16 cellular contexts compared by ENCODE assay signal in the genomic region with DNA sequence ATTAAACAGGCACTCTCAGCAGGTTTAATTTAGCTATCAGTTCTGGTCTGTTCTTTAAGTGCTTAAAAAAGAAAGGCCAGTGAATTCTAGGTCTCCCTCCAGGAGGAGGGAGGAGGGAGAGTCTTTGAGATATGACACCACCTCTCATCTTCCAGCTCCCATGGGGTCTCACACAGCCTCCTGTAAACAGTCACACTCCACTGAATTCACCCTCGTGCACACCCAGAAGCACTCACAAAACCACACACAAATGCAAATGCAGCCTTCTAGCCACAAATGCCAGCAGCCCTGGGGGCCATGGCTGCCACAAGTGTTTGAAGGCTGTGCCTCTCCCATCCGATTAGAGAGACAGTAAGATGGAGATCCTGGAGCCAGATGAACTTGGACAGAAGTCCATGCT. TPM values are rescaled to one million over a fixed set of nuclear protein-coding genes. Genes with fewer than 3 reads are reported as not detected.
A peak's percentile ranks its signal among the peaks of the same experiment; 100 is the strongest.
DNase-seq lines count a peak whose midpoint lies in the region; ATAC-seq, FAIRE-seq and TF ChIP-seq lines count a peak whose summit lies in the region.
"Had no signal": no experiment of that assay in that cellular context is flagged by ENCODE, and none has a peak within 500 bp of the region (broad histone marks: within the 10 kb centered on the region; RNA-seq: fewer than 3 reads in every experiment).

No MANE protein-coding gene starts in this region.

- H3K4me1 ChIP-seq in OCI-LY7 (ENCODE audit: insufficient read depth, low read length, poor library complexity, severe bottlenecking): no peaks in the 10 kb centered on the region

- no peaks in the 10 kb centered on the region for H3K27me3 ChIP-seq in neural cell (ENCODE audit: insufficient read depth, low read depth, low read length)

- H3K9ac ChIP-seq in neural cell (ENCODE audit: low read length): peak overlapping the region; percentile 0

- no peaks in the 10 kb centered on the region for H3K36me3 ChIP-seq in neural cell (ENCODE audit: insufficient read depth, low read length)
- H3K36me3 ChIP-seq in OCI-LY7 (ENCODE audit: insufficient read depth, low read length): no peaks in the 10 kb centered on the region

- H2AFZ ChIP-seq in neural cell (ENCODE audit: low read depth, low read length): no peak overlapping the region
- no peak overlapping the region for H2AFZ ChIP-seq in OCI-LY7 (ENCODE audit: low read length)

- POLR2A ChIA-PET in OCI-LY7 (lab: Charles Lee): no interaction called here

- no peaks in the 10 kb centered on the region for H3K79me2 ChIP-seq in neural cell (replicated peaks; ENCODE audit: insufficient read depth, low read length)
- no peaks in the 10 kb centered on the region for H3K79me2 ChIP-seq in OCI-LY7 (ENCODE audit: insufficient read depth, low read depth, low read length)

- H3K4me3 ChIP-seq in neural cell (ENCODE audit: low read length): no peak overlapping the region
- H3K4me3 ChIP-seq in OCI-LY7 (ENCODE audit: low read depth, low read length, poor library complexity, severe bottlenecking): no peak overlapping the region

- CTCF ChIA-PET in OCI-LY7 (lab: Charles Lee; ENCODE audit: unreplicated experiment): no interaction called here

- no peaks in the 10 kb centered on the region for H3K9me2 ChIP-seq in neural cell (ENCODE audit: insufficient read depth, low read length)
- no peaks in the 10 kb centered on the region for H3K9me2 ChIP-seq in OCI-LY7 (ENCODE audit: insufficient read depth, low read length)

- H3K9me3 ChIP-seq in neural cell (ENCODE audit: low read length) (no peaks in the 10 kb centered on the region), OCI-LY7 (ENCODE audit: low read length) (no peaks in the 10 kb centered on the region)

- DNase-seq in DMS79 treated with DMSO at 0.1 percent for 48 hours (lab: John Stamatoyannopoulos, UW): peak; percentile 91
- peak; percentile 95 for DNase-seq in NCI-H187 treated with DMSO at 0.1 percent for 48 hours (lab: John Stamatoyannopoulos, UW)
- peak; percentile 20 to 67 for DNase-seq in NCI-H524 (lab: John Stamatoyannopoulos, UW)
- DNase-seq in D721Med (ENCODE audit: insufficient read length, low spot score): no peak
- no peak for DNase-seq in OCI-LY7 (ENCODE audit: low spot score)
- DNase-seq: DMS 273 treated with DMSO at 0.1 percent for 48 hours, EL, Karpas-422, MM.1S, NCI-H1694, NCI-H2227 treated with DMSO at 0.1 percent for 48 hours, SIG-M5, T-helper 17 cell had no signal

- no peak for ATAC-seq in activated CD4-positive, CD25-positive, alpha-beta regulatory T cell treated with anti-CD3 and anti-CD28 coated beads, Interleukin-2, amount 50 U/mL, for 24 hours
- ATAC-seq: T-helper 17 cell had no signal

- no peak for TF ChIP-seq EP300 in neural cell (conservative IDR thresholded peaks at IDR 0.05; ENCODE audit: poor library complexity, severe bottlenecking)

- TF ChIP-seq CTCF in neural cell (IDR thresholded peaks at IDR 0.05; ENCODE audit: poor library complexity, severe bottlenecking) (no peak), D721Med (IDR thresholded peaks at IDR 0.05; ENCODE audit: insufficient read depth, missing control alignments) (no peak), OCI-LY7 (conservative IDR thresholded peaks at IDR 0.05; ENCODE audit: low read length) (no peak)

- no peaks in the 10 kb centered on the region for H3F3A ChIP-seq in neural cell (ENCODE audit: insufficient read depth, low read length, poor library complexity, severe bottlenecking)

- intact Hi-C loops in OCI-LY7 (cut with micrococcal nuclease; ENCODE audit: unreplicated experiment): no loop called here

- BruUV-seq in OCI-LY7 (replicated peaks; lab: Mats Ljungman, UMichigan): no TSS peak

- H3K4me2 ChIP-seq in neural cell (ENCODE audit: low read length) (no peak overlapping the region), OCI-LY7 (ENCODE audit: low read length) (no peak overlapping the region)

- FAIRE-seq in D721Med (lab: Jason Lieb, UNC): no peak

- no peak for TF ChIP-seq RAD21 in neural cell (conservative IDR thresholded peaks at IDR 0.05)

- no peaks in the 10 kb centered on the region for H4K20me1 ChIP-seq in neural cell (ENCODE audit: insufficient read depth)
- H4K20me1 ChIP-seq in OCI-LY7 (ENCODE audit: insufficient read depth, low read length): no peaks in the 10 kb centered on the region

- H3K27ac ChIP-seq in neural cell (ENCODE audit: low read length): no peak overlapping the region
- no peak overlapping the region for H3K27ac ChIP-seq in OCI-LY7 (ENCODE audit: low read depth, low read length, poor library complexity, severe bottlenecking)

TF ChIP-seq in neural cell, 6 proteins besides CTCF, POLR2A, EP300 and RAD21:
- TF ChIP-seq POLR2AphosphoS5 (IDR thresholded peaks at IDR 0.05): peak; percentile 21
- no peak for TF ChIP-seq MXI1 (conservative IDR thresholded peaks at IDR 0.05; ENCODE audit: poor library complexity, severe bottlenecking)
- TF ChIP-seq SMC3 (conservative IDR thresholded peaks at IDR 0.05; ENCODE audit: poor library complexity): no peak
TF ChIP-seq in neural cell: peak in this region for 1.

RNA-seq across cellular contexts. Expression of a gene that starts 19.5 kb away (rescaled TPM):
- polyA plus RNA-seq in neural cell: 16.6 and 24.7 TPM in 2 replicates
- 6.8 and 8.3 TPM in 2 replicates for polyA minus RNA-seq in neural cell
- 1.8 and 2.7 TPM in 2 replicates for total RNA-seq in OCI-LY7 (2014; rRNA removed; shearing (Covaris generic))
- 6.0 and 6.1 TPM in 2 replicates for total RNA-seq in OCI-LY7 (2022)

RNA-seq across cellular contexts. Expression of a gene that starts 19.9 kb away (rescaled TPM):
- polyA plus RNA-seq in neural cell: 119 and 126 TPM in 2 replicates
- polyA minus RNA-seq in neural cell: 47.3 and 56.0 TPM in 2 replicates
- total RNA-seq in OCI-LY7 (2014; rRNA removed; shearing (Covaris generic)): 11.4 and 16.2 TPM in 2 replicates
- 16.4 and 20.8 TPM in 2 replicates for total RNA-seq in OCI-LY7 (2022)

RNA-seq across cellular contexts. Expression of a gene that starts 29.2 kb away (rescaled TPM):
- 0.68 and 2.3 TPM in 2 replicates for polyA plus RNA-seq in neural cell
- 0.69 and 1.2 TPM in 2 replicates for polyA minus RNA-seq in neural cell
- total RNA-seq in OCI-LY7 (2014; rRNA removed; shearing (Covaris generic)): 0.38 and 0.57 TPM in 2 replicates
- total RNA-seq in OCI-LY7 (2022): 1.4 and 1.7 TPM in 2 replicates

RNA-seq across cellular contexts. Expression of a gene that starts 46.2 kb away (rescaled TPM):
- 182 and 203 TPM in 2 replicates for polyA plus RNA-seq in neural cell
- 88.1 and 104 TPM in 2 replicates for polyA minus RNA-seq in neural cell
- 121 and 144 TPM in 2 replicates for total RNA-seq in OCI-LY7 (2014; rRNA removed; shearing (Covaris generic))
- total RNA-seq in OCI-LY7 (2022): 89.7 and 97.8 TPM in 2 replicates

RNA-seq across cellular contexts. Expression of a gene that starts 56.8 kb away (rescaled TPM):
- 33.5 and 35.5 TPM in 2 replicates for polyA plus RNA-seq in neural cell
- polyA minus RNA-seq in neural cell: 69.0 and 75.7 TPM in 2 replicates
- total RNA-seq in OCI-LY7 (2014; rRNA removed; shearing (Covaris generic)): 0.05 and 0.19 TPM in 2 replicates
- total RNA-seq in OCI-LY7 (2022): 0.11 and 0.15 TPM in 2 replicates
- total RNA-seq: H4 had no signal

Comparison
In these comparisons a context has a peak if more than half of its experiments do, and no peak if none do; other contexts are left out.
1. DNase-seq: peak in DMS79 treated with DMSO at 0.1 percent for 48 hours (single experiment), NCI-H187 treated with DMSO at 0.1 percent for 48 hours (single experiment) and NCI-H524 (2 of 2); none in D721Med (single experiment) and OCI-LY7 (single experiment).